11 cellular contexts compared by ENCODE assay signal in genomic region chr6:104957301-104958177, GRCh38. TPM values are rescaled to one million over a fixed set of nuclear protein-coding genes. Genes with fewer than 3 reads are reported as not detected.
DNase-seq lines count a peak whose midpoint lies in the region; ATAC-seq and TF ChIP-seq lines count a peak whose summit lies in the region.
"Had no signal": no experiment of that assay in that cellular context is flagged by ENCODE, and none has a peak within 500 bp of the region (broad histone marks: within the 10 kb centered on the region; RNA-seq: fewer than 3 reads in every experiment).

No MANE protein-coding gene starts in this region.

- peaks cover 73% of the 10 kb centered on the region for H3K27me3 Mint-ChIP-seq in T-helper 1 cell treated with Interleukin-12 subunit alpha and Interleukin-12 subunit beta and Interleukin-4 antibody, amounts not matched to agents 30 μg/mL and 1 μg/mL, for 36 hours (ENCODE audit: low read depth)
- H3K27me3 Mint-ChIP-seq in osteocyte (ENCODE audit: unreplicated experiment) = peaks cover 66% of the 10 kb centered on the region

- H3K36me3 Mint-ChIP-seq in T-helper 1 cell treated with Interleukin-12 subunit alpha and Interleukin-12 subunit beta and Interleukin-4 antibody, amounts not matched to agents 30 μg/mL and 1 μg/mL, for 36 hours (ENCODE audit: low read depth) = peaks cover 3% of the 10 kb centered on the region
- H3K36me3 Mint-ChIP-seq in osteocyte (ENCODE audit: unreplicated experiment) = no peaks in the 10 kb centered on the region

- H3K4me3 Mint-ChIP-seq in T-helper 1 cell treated with Interleukin-12 subunit alpha and Interleukin-12 subunit beta and Interleukin-4 antibody, amounts not matched to agents 30 μg/mL and 1 μg/mL, for 36 hours = peak overlapping the region; percentile 42
- H3K4me3 Mint-ChIP-seq in osteocyte (ENCODE audit: unreplicated experiment) = peak overlapping the region; percentile 57
- H3K4me3 Mint-ChIP-seq: stimulated activated naive B cell treated with anti-CD40 and anti-IgM and Interleukin-4, amounts not matched to agents 10 μg/mL and 1 μg/mL and 100 μg/mL, for 72 hours had no signal

- no peak for TF ChIP-seq CTCF in osteocyte (IDR thresholded peaks at IDR 0.05)

- H3K9me3 Mint-ChIP-seq in T-helper 1 cell treated with Interleukin-12 subunit alpha and Interleukin-12 subunit beta and Interleukin-4 antibody, amounts not matched to agents 30 μg/mL and 1 μg/mL, for 36 hours = no peaks in the 10 kb centered on the region
- no peaks in the 10 kb centered on the region for H3K9me3 Mint-ChIP-seq in osteocyte (ENCODE audit: unreplicated experiment)

- H3K4me1 Mint-ChIP-seq in T-helper 1 cell treated with Interleukin-12 subunit alpha and Interleukin-12 subunit beta and Interleukin-4 antibody, amounts not matched to agents 30 μg/mL and 1 μg/mL, for 36 hours (ENCODE audit: low read depth) = peaks cover 16% of the 10 kb centered on the region
- peaks cover 21% of the 10 kb centered on the region for H3K4me1 Mint-ChIP-seq in osteocyte (ENCODE audit: unreplicated experiment)

- DNase-seq in T-helper 1 cell (no peak), NCI-H748 (lab: John Stamatoyannopoulos, UW; ENCODE audit: unreplicated experiment) (peak; percentile 76), cerebellar cortex (ENCODE audit: low spot score) (peak; percentile 48), osteocyte (ENCODE audit: extremely low spot score, unreplicated experiment) (no peak), Ammon's horn (ENCODE audit: low spot score) (no peak)
- DNase-seq: mammary epithelial cell; stimulated activated naive B cell treated with anti-CD40 and anti-IgM and Interleukin-4, amounts not matched to agents 10 μg/mL and 1 μg/mL and 100 μg/mL, for 72 hours had no signal

- ATAC-seq in GM21367 (IDR thresholded peaks at IDR 0.05; ENCODE audit: unreplicated experiment) (no peak), GM19324 (IDR thresholded peaks at IDR 0.05; ENCODE audit: low FRiP score, unreplicated experiment) (no peak)
- ATAC-seq: stimulated activated naive B cell treated with anti-CD40 and anti-IgM and Interleukin-4, amounts not matched to agents 10 μg/mL and 1 μg/mL and 100 μg/mL, for 72 hours had no signal

- H3K27ac Mint-ChIP-seq in T-helper 1 cell treated with Interleukin-12 subunit alpha and Interleukin-12 subunit beta and Interleukin-4 antibody, amounts not matched to agents 30 μg/mL and 1 μg/mL, for 36 hours = no peak overlapping the region
- H3K27ac Mint-ChIP-seq in osteocyte (ENCODE audit: unreplicated experiment) = no peak overlapping the region
- H3K27ac Mint-ChIP-seq: stimulated activated naive B cell treated with anti-CD40 and anti-IgM and Interleukin-4, amounts not matched to agents 10 μg/mL and 1 μg/mL and 100 μg/mL, for 72 hours had no signal

RNA-seq across cellular contexts. Expression of gene LIN28B, which starts 0.6 kb away (rescaled TPM):
- total RNA-seq in osteocyte = 0.10 TPM in 1 of 2 replicates, not detected in the other
- total RNA-seq: fibroblast of lung, mammary epithelial cell had no signal

Comparison
In these comparisons a context has a peak if more than half of its experiments do, and no peak if none do; other contexts are left out.
1. DNase-seq: peak in NCI-H748 (single experiment) and cerebellar cortex (single experiment); none in T-helper 1 cell (0 of 5), osteocyte (single experiment) and Ammon's horn (single experiment).